Comparison of ENCODE assay signal across 8 cellular contexts in the genomic region with DNA sequence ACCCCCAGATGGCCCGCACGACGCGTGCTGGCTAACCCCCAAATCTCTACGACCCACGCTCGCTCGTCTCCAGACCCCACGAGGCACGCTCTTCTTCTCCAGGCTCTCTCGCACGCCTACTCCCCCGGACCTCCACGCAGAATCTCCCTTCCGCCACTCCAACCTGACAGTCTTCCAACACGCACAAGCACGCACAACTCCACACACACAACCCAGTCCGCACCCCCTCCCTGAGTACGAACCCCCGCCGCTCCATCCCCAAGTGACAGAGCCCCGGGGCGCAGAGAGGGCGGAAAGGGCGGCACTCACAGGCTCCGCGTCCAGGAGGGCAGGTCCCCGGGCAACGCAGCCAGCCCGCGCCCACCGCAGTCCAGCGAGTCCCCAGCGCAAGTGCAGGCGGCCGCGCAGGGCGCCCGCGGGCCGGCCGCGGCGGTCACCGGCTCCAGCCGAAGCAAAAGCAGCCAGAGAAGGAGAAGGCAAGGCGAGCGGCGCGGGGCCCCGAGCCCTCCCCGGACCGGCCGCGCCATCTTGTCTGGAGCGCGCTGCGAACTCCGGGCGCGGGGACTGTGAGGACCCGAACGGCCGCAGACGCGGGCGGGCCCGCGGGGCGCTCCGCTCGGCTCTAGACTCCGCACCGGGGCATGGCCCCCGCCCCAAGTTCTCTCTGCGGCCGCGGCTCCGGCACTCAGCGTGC. TPM values are rescaled to one million over a fixed set of nuclear protein-coding genes. Genes with fewer than 3 reads are reported as not detected.
DNase-seq lines count a peak whose midpoint lies in the region; ATAC-seq and TF ChIP-seq lines count a peak whose summit lies in the region.

No MANE protein-coding gene starts in this region.

- no peak for ATAC-seq in activated naive CD8-positive, alpha-beta T cell treated with anti-CD3 and anti-CD28 coated beads, Interleukin-2, amount 10 ng/mL, durations not matched to agents 7 days and 5 days (ENCODE audit: low read depth)
- ATAC-seq in gastrocnemius medialis (peak; percentile 14 to 31), HG03378 (IDR thresholded peaks at IDR 0.05; ENCODE audit: unreplicated experiment) (no peak)

- peaks cover 7% of the 10 kb centered on the region for H3K27me3 Mint-ChIP-seq in H9 (ENCODE audit: low read depth)
- peaks cover 46% of the 10 kb centered on the region for H3K27me3 Mint-ChIP-seq in activated naive CD8-positive, alpha-beta T cell treated with anti-CD3 and anti-CD28 coated beads, Interleukin-2, amount 10 ng/mL, durations not matched to agents 7 days and 5 days

- intact Hi-C loops in gastrocnemius medialis (cut with DNase I; ENCODE audit: low total_unique reads) = loop anchor here (2.0 to 10.0 kb wide), 7 partner anchors 15 to 465 kb away; a partner anchor contains a TSS

- no peak overlapping the region for H3T11ph ChIP-seq in H9 (ENCODE audit: low read length)

- H3K14ac ChIP-seq in H9 (ENCODE audit: insufficient read depth, low read length) = peak overlapping the region; percentile 78

- no peak overlapping the region for H3K23ac ChIP-seq in H9 (ENCODE audit: insufficient read length, low read depth, low read length)

- TF ChIP-seq CTCF in GM12865 (IDR thresholded peaks at IDR 0.05; ENCODE audit: insufficient read depth, low read depth, low read length, missing control alignments) (no peak), H9 (conservative IDR thresholded peaks at IDR 0.05) (no peak), OCI-LY1 (IDR thresholded peaks at IDR 0.05; ENCODE audit: low read length) (no peak), hepatocyte (IDR thresholded peaks at IDR 0.05; ENCODE audit: poor library complexity) (no peak), gastrocnemius medialis (IDR thresholded peaks at IDR 0.05 in 4 of 5, conservative IDR thresholded peaks at IDR 0.05 in 1 of 5) (no peak)

- no peak overlapping the region for H3K18ac ChIP-seq in H9 (ENCODE audit: insufficient read length, low read depth, low read length)

- no peak overlapping the region for H4K8ac ChIP-seq in H9 (replicated peaks; ENCODE audit: insufficient read length, low read depth, low read length)

- no peaks in the 10 kb centered on the region for H3K79me1 ChIP-seq in H9 (ENCODE audit: insufficient read depth, low read depth, low read length, poor library complexity, severe bottlenecking)

- no CpG with 5 or more reads among the region's 80 CpGs for WGBS in H9 (ENCODE audit: extremely low coverage, insufficient read length, low lambda C conversion rate)
- 2% methylated on average over 57 of the region's 80 CpGs for WGBS in hepatocyte (ENCODE audit: low lambda C conversion rate, missing lambda C conversion rate)

- H3K56ac ChIP-seq in H9 (ENCODE audit: insufficient read length, low read depth, low read length) = no peak overlapping the region

- H2AFZ ChIP-seq in H9 (ENCODE audit: low read length) = no peak overlapping the region
- H2AFZ ChIP-seq in OCI-LY1 (ENCODE audit: low read length) = no peak overlapping the region
- peak overlapping the region; percentile 66 for H2AFZ ChIP-seq in hepatocyte

- no peak for TF ChIP-seq POLR2A in gastrocnemius medialis (IDR thresholded peaks at IDR 0.05)

- no peak overlapping the region for H2BK15ac ChIP-seq in H9 (ENCODE audit: low read depth, low read length)

- DNase-seq in GM12865 (ENCODE audit: low read depth) = peak; percentile 41
- DNase-seq in H9 = no peak
- peak; percentile 68 for DNase-seq in activated naive CD8-positive, alpha-beta T cell treated with anti-CD3 and anti-CD28 coated beads, Interleukin-2, amount 10 ng/mL, durations not matched to agents 7 days and 5 days
- peak; percentile 51 for DNase-seq in hepatocyte (ENCODE audit: low spot score)
- peak in 1 of 2 donors; percentile 35 for DNase-seq in gastrocnemius medialis
- no peak for DNase-seq in effector CD4-positive, alpha-beta T cell

- H3K4me3 ChIP-seq in GM12865 (ENCODE audit: low read depth, low read length) (peak overlapping the region; percentile 89), OCI-LY1 (ENCODE audit: low read depth, low read length, poor library complexity, severe bottlenecking) (peak overlapping the region; percentile 62), hepatocyte (peak overlapping the region; percentile 55), gastrocnemius medialis (peak overlapping the region; percentile 66 to 84 (median 74))

- H3K23me2 ChIP-seq in H9 (ENCODE audit: insufficient read length, low read depth, low read length, poor library complexity, severe bottlenecking) = peaks cover 16% of the 10 kb centered on the region

- H3K27ac ChIP-seq in H9 (ENCODE audit: insufficient read length, low read depth, low read length) = no peak overlapping the region
- no peak overlapping the region for H3K27ac ChIP-seq in OCI-LY1 (ENCODE audit: low read depth, low read length, poor library complexity, severe bottlenecking)
- peak overlapping the region; percentile 43 for H3K27ac ChIP-seq in hepatocyte
- H3K27ac ChIP-seq in gastrocnemius medialis = peak overlapping the region; percentile 88 to 98 (median 94)

- H3K4me2 ChIP-seq in H9 (ENCODE audit: insufficient read depth, insufficient read length, low read length) = peak overlapping the region; percentile 90
- peak overlapping the region; percentile 77 for H3K4me2 ChIP-seq in OCI-LY1 (ENCODE audit: low read length)
- H3K4me2 ChIP-seq in hepatocyte = peak overlapping the region; percentile 84

- H3K4me1 ChIP-seq in H9 (ENCODE audit: insufficient read depth, low read length) (peaks cover 14% of the 10 kb centered on the region), OCI-LY1 (ENCODE audit: insufficient read depth, low read length, severe bottlenecking) (peaks cover 11% of the 10 kb centered on the region), hepatocyte (ENCODE audit: insufficient read depth) (peaks cover 34% of the 10 kb centered on the region), gastrocnemius medialis (peaks cover 43 to 44% of the 10 kb centered on the region in 2 donors)

- H4K20me1 ChIP-seq in H9 (ENCODE audit: control insufficient read depth, insufficient read depth, insufficient read length) (peaks cover 2% of the 10 kb centered on the region), OCI-LY1 (ENCODE audit: insufficient read depth, low read length) (no peaks in the 10 kb centered on the region), hepatocyte (ENCODE audit: insufficient read depth, poor library complexity, severe bottlenecking) (peaks cover 5% of the 10 kb centered on the region)

- H2BK12ac ChIP-seq in H9 (ENCODE audit: insufficient read length, low read depth, low read length) = no peak overlapping the region

- no peak overlapping the region for H4K5ac ChIP-seq in H9 (ENCODE audit: insufficient read length, low read depth, low read length)

- in situ Hi-C loops in gastrocnemius medialis (cut with MboI; ENCODE audit: low sequenced_read_pairs in 4 of 4) = loop anchor here (5.0 to 25.0 kb wide), 7 partner anchors 65 to 463 kb away; a partner anchor contains a TSS

- no peak overlapping the region for H3K4ac ChIP-seq in H9 (ENCODE audit: low read depth, low read length)

- peak overlapping the region; percentile 46 to 95 (median 62); a peak in 6 of 7 replicates for H3K27ac Mint-ChIP-seq in H9
- peak overlapping the region; percentile 82 for H3K27ac Mint-ChIP-seq in activated naive CD8-positive, alpha-beta T cell treated with anti-CD3 and anti-CD28 coated beads, Interleukin-2, amount 10 ng/mL, durations not matched to agents 7 days and 5 days

- no peak overlapping the region for H2AK5ac ChIP-seq in H9 (ENCODE audit: insufficient read length, low read length)

- H3K27me3 ChIP-seq in H9 (ENCODE audit: insufficient read depth, low read length) (no peaks in the 10 kb centered on the region; the same call in 1 of the 2 replicates), OCI-LY1 (ENCODE audit: insufficient read depth, low read length) (0 out of 2 replicates have a peak, but pooled peaks cover 3% of the 10 kb centered on the region), hepatocyte (no peaks in the 10 kb centered on the region), gastrocnemius medialis (no peaks in the 10 kb centered on the region)

- H3K9ac ChIP-seq in H9 (ENCODE audit: extremely low read depth, insufficient read length, low read length) = peak overlapping the region; percentile 93
- H3K9ac ChIP-seq in OCI-LY1 (ENCODE audit: low read length) = peak overlapping the region; percentile 41; the same call in 1 of the 2 replicates

- H3K9me3 Mint-ChIP-seq in H9 = peaks cover 0 to 3% of the 10 kb centered on the region in 2 experiments; a peak in 3 of 5 replicates
- no peaks in the 10 kb centered on the region for H3K9me3 Mint-ChIP-seq in activated naive CD8-positive, alpha-beta T cell treated with anti-CD3 and anti-CD28 coated beads, Interleukin-2, amount 10 ng/mL, durations not matched to agents 7 days and 5 days

- H3K36me3 Mint-ChIP-seq in H9 (ENCODE audit: insufficient read depth in 1 of 3, low read depth in 3 of 3) = peaks cover 2 to 12% (median 10%) of the 10 kb centered on the region in 3 experiments; a peak in 6 of 7 replicates
- peaks cover 2% of the 10 kb centered on the region for H3K36me3 Mint-ChIP-seq in activated naive CD8-positive, alpha-beta T cell treated with anti-CD3 and anti-CD28 coated beads, Interleukin-2, amount 10 ng/mL, durations not matched to agents 7 days and 5 days

- no peaks in the 10 kb centered on the region for H3K9me2 ChIP-seq in OCI-LY1 (ENCODE audit: low read depth, low read length)
- H3K9me2 ChIP-seq in hepatocyte (replicated peaks; ENCODE audit: insufficient read depth) = no peaks in the 10 kb centered on the region

- H3K4me1 Mint-ChIP-seq in H9 = peaks cover 68 to 79% of the 10 kb centered on the region in 2 experiments
- H3K4me1 Mint-ChIP-seq in activated naive CD8-positive, alpha-beta T cell treated with anti-CD3 and anti-CD28 coated beads, Interleukin-2, amount 10 ng/mL, durations not matched to agents 7 days and 5 days = peaks cover 47% of the 10 kb centered on the region

- H3K9me3 ChIP-seq in H9 (ENCODE audit: control insufficient read depth, low read depth, low read length) (no peaks in the 10 kb centered on the region), OCI-LY1 (ENCODE audit: low read length) (no peaks in the 10 kb centered on the region), hepatocyte (ENCODE audit: low read depth) (no peaks in the 10 kb centered on the region), gastrocnemius medialis (no peaks in the 10 kb centered on the region)

- H2BK20ac ChIP-seq in H9 (ENCODE audit: low read depth, low read length, poor library complexity, severe bottlenecking) = no peak overlapping the region

- H4K91ac ChIP-seq in H9 (ENCODE audit: insufficient read length, low read depth, low read length) = no peak overlapping the region

- POLR2A ChIA-PET in activated naive CD8-positive, alpha-beta T cell treated with anti-CD3 and anti-CD28 coated beads, Interleukin-2, amount 10 ng/mL, durations not matched to agents 7 days and 5 days (lab: Charles Lee) = interaction anchor here (2.3 kb wide), 1 partner anchor 9 kb away, joined by 10 read pairs; no protein-coding TSS in a partner anchor

- H3F3A ChIP-seq in OCI-LY1 (ENCODE audit: insufficient read depth, low read length) = 0 out of 2 replicates have a peak, but pooled peaks cover 4% of the 10 kb centered on the region

- peaks cover 29% of the 10 kb centered on the region for H3K79me2 ChIP-seq in H9 (ENCODE audit: insufficient read depth, low read length)
- no peaks in the 10 kb centered on the region for H3K79me2 ChIP-seq in OCI-LY1 (ENCODE audit: insufficient read depth, low read length)
- H3K79me2 ChIP-seq in hepatocyte = peaks cover 41% of the 10 kb centered on the region

- peak overlapping the region; percentile 96 to 99 for H3K4me3 Mint-ChIP-seq in H9
- H3K4me3 Mint-ChIP-seq in activated naive CD8-positive, alpha-beta T cell treated with anti-CD3 and anti-CD28 coated beads, Interleukin-2, amount 10 ng/mL, durations not matched to agents 7 days and 5 days = peak overlapping the region; percentile 92

- H3K36me3 ChIP-seq in OCI-LY1 (ENCODE audit: insufficient read depth, low read length) = no peaks in the 10 kb centered on the region
- H3K36me3 ChIP-seq in hepatocyte (replicated peaks; ENCODE audit: insufficient read depth, low read depth) = no peaks in the 10 kb centered on the region
- no peaks in the 10 kb centered on the region for H3K36me3 ChIP-seq in gastrocnemius medialis

- no peak overlapping the region for H2BK5ac ChIP-seq in H9 (ENCODE audit: insufficient read length, low read length)

- no peak overlapping the region for H2BK120ac ChIP-seq in H9 (ENCODE audit: low read depth, low read length, poor library complexity, severe bottlenecking)

RNA-seq across cellular contexts. Expression of a gene that starts 0.8 kb away (rescaled TPM):
- 63.3 and 70.3 TPM in 2 replicates for total RNA-seq in H9 (2021)
- total RNA-seq in activated naive CD8-positive, alpha-beta T cell treated with anti-CD3 and anti-CD28 coated beads, Interleukin-2, amount 10 ng/mL, durations not matched to agents 7 days and 5 days = 10 to 100 TPM; 17.9 to 27.0 TPM
- total RNA-seq in hepatocyte = 12.5 and 13.3 TPM in 2 replicates
- 8.2 and 8.7 TPM in 2 replicates for polyA plus RNA-seq in hepatocyte
- total RNA-seq in gastrocnemius medialis = 100 to 1,000 TPM in 1 of 4 donors, 10 to 100 TPM in 3; 45.3 to 103 (median 58.6) TPM

Comparison
In these comparisons a context has a peak if more than half of its experiments do, and no peak if none do; other contexts are left out.
1. DNase-seq: peak in GM12865 (single experiment), activated naive CD8-positive, alpha-beta T cell treated with anti-CD3 and anti-CD28 coated beads, Interleukin-2, amount 10 ng/mL, durations not matched to agents 7 days and 5 days (single experiment) and hepatocyte (single experiment); none in H9 (single experiment) and effector CD4-positive, alpha-beta T cell (single experiment).
2. H3K27ac ChIP-seq: peak in hepatocyte (single experiment) and gastrocnemius medialis (4 of 4); none in H9 (single experiment) and OCI-LY1 (single experiment).
3. ATAC-seq: peak in gastrocnemius medialis (2 of 2); none in activated naive CD8-positive, alpha-beta T cell treated with anti-CD3 and anti-CD28 coated beads, Interleukin-2, amount 10 ng/mL, durations not matched to agents 7 days and 5 days (single experiment) and HG03378 (single experiment).
4. Peak in every context shown above with its lines, with median percentiles within 50 percentile points of each other: H3K4me3 ChIP-seq and H3K4me2 ChIP-seq.